8 cellular contexts compared by ENCODE assay signal in the genomic region with DNA sequence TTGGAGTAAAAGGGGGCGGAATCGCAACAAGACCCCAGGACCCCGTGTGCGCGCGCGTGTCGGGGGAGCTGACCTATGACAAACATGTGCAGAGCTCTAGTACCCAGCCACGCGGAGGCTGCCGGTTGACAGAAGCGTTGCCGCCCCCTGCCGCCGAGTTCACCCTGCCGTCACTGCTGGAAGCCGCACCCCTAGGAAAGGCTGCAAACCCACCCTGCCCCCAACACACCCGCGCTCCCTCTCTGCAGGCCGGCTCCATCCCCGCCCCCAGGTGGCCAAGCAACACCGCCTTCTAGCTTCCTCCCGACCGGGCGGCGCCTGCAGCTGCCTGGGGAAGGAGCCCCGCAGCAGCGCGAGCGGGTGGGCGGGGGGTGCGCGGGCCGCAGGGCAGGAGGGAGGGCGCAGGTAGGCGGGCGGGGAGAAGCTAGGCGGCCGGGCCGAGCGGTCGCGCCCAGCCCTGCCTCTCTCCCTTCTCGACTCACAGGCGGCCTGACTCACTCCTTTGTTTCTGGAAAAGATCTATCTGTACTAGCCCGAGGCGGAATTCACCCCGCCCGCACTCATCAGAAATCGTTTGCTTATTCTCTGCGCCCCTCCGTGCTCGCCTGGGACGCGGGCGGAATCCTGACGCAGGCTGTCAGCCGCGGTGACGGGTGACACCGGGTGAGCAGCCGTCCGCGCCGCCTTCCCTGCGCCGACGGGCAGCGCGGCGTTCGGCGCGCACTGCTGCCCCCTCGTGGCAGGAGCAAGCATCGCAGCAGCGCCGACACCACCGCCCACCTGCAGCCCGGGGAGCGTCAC.
DNase-seq lines count a peak whose midpoint lies in the region; ATAC-seq and TF ChIP-seq lines count a peak whose summit lies in the region.

No MANE protein-coding gene starts in this region.

- H3K4me3 Mint-ChIP-seq in activated naive CD4-positive, alpha-beta T cell treated with anti-CD3 and anti-CD28 coated beads, Interleukin-2, amount 10 ng/mL, durations not matched to agents 7 days and 5 days = peak overlapping the region; percentile 83

- no peak for TF ChIP-seq POLR2A in NB4 (IDR thresholded peaks at IDR 0.05; ENCODE audit: extremely low read depth, insufficient read length)

- H3K27me3 Mint-ChIP-seq in activated naive CD4-positive, alpha-beta T cell treated with anti-CD3 and anti-CD28 coated beads, Interleukin-2, amount 10 ng/mL, durations not matched to agents 7 days and 5 days = peaks cover 13% of the 10 kb centered on the region

- peak overlapping the region; percentile 97 for H3K27ac Mint-ChIP-seq in activated naive CD4-positive, alpha-beta T cell treated with anti-CD3 and anti-CD28 coated beads, Interleukin-2, amount 10 ng/mL, durations not matched to agents 7 days and 5 days

- H3K27ac ChIP-seq in temporal lobe (ENCODE audit: low read depth, low read length) = peak overlapping the region; percentile 61

- CTCF ChIA-PET in GM10248 (lab: Yijun Ruan, JAX) = interaction anchor here (0.6 to 3.4 kb wide), 42 partner anchors 8 to 1956 kb away, joined by 3 to 28 read pairs (median 4); no protein-coding TSS in a partner anchor
- CTCF ChIA-PET in activated naive CD4-positive, alpha-beta T cell treated with anti-CD3 and anti-CD28 coated beads, Interleukin-2, amount 10 ng/mL, durations not matched to agents 7 days and 5 days (lab: Charles Lee) = interaction anchor here (0.6 to 2.9 kb wide), 17 partner anchors 8 to 693 kb away, joined by 3 to 26 read pairs (median 5); no protein-coding TSS in a partner anchor

- in situ Hi-C loops in SK-MEL-5 (cut with HindIII; ENCODE audit: low pct_unique_long_range_greater_than_20kb, low sequenced_read_pairs) = no loop called here

- peak overlapping the region; percentile 49 for H3K4me3 ChIP-seq in NB4 (ENCODE audit: low read depth, low read length)

- no peaks in the 10 kb centered on the region for H3K9me3 Mint-ChIP-seq in activated naive CD4-positive, alpha-beta T cell treated with anti-CD3 and anti-CD28 coated beads, Interleukin-2, amount 10 ng/mL, durations not matched to agents 7 days and 5 days

- peak; percentile 90 for ATAC-seq in HG02610 (IDR thresholded peaks at IDR 0.05; ENCODE audit: unreplicated experiment)

- POLR2A ChIA-PET in GM10248 (lab: Yijun Ruan, JAX) = no interaction called here

- H3K4me1 Mint-ChIP-seq in activated naive CD4-positive, alpha-beta T cell treated with anti-CD3 and anti-CD28 coated beads, Interleukin-2, amount 10 ng/mL, durations not matched to agents 7 days and 5 days = peaks cover 17% of the 10 kb centered on the region

- no peaks in the 10 kb centered on the region for H3K36me3 Mint-ChIP-seq in activated naive CD4-positive, alpha-beta T cell treated with anti-CD3 and anti-CD28 coated beads, Interleukin-2, amount 10 ng/mL, durations not matched to agents 7 days and 5 days

- DNase-seq in GM10248 (ENCODE audit: extremely low spot score) (peak; percentile 90), NB4 (ENCODE audit: low read depth) (peak; percentile 88), SK-MEL-5 (ENCODE audit: low read depth, low spot score) (peak; percentile 92), glomerular visceral epithelial cell (ENCODE audit: extremely low spot score) (peak; percentile 92), occipital lobe (lab: John Stamatoyannopoulos, UW) (peak; percentile 81)
- DNase-seq in activated naive CD4-positive, alpha-beta T cell treated with anti-CD3 and anti-CD28 coated beads, Interleukin-2, amount 10 ng/mL, durations not matched to agents 7 days and 5 days = peak; percentile 95

- TF ChIP-seq CTCF in GM10248 (IDR thresholded peaks at IDR 0.05; ENCODE audit: control extremely low read depth, extremely low read depth, low read depth, missing control alignments) = peak; percentile 99
- peak; percentile 87 for TF ChIP-seq CTCF in NB4 (IDR thresholded peaks at IDR 0.05; ENCODE audit: low read depth, low read length)

Comparison
In these comparisons a context has a peak if more than half of its experiments do, and no peak if none do; other contexts are left out.
1. Peak in every context shown above with its lines: DNase-seq, ATAC-seq, H3K4me3 ChIP-seq and H3K27ac ChIP-seq.